ENCODE assay signal across 8 cellular contexts in genomic region chr7:105013283-105013817, GRCh38. TPM values are rescaled to one million over a fixed set of nuclear protein-coding genes. Genes with fewer than 3 reads are reported as not detected.
DNase-seq lines count a peak whose midpoint lies in the region; ATAC-seq and TF ChIP-seq lines count a peak whose summit lies in the region.

No MANE protein-coding gene starts in this region.

- peak overlapping the region; percentile 100 for H3K27ac Mint-ChIP-seq in activated T-cell treated with anti-CD3 and anti-CD28 coated beads, Interleukin-2, amount 50 U/mL, for 24 hours

- H3K79me2 ChIP-seq in OCI-LY3 (ENCODE audit: low read length), result peaks cover 52% of the 10 kb centered on the region

- H3K9me3 Mint-ChIP-seq in activated T-cell treated with anti-CD3 and anti-CD28 coated beads, Interleukin-2, amount 50 U/mL, for 24 hours, result no peaks in the 10 kb centered on the region

- H3K4me1 ChIP-seq in OCI-LY3 (ENCODE audit: low read length), result peaks cover 34% of the 10 kb centered on the region
- H3K4me1 ChIP-seq in esophagus (ENCODE audit: control insufficient read depth in 2 of 2, insufficient read depth in 2 of 2, low read length in 1 of 2), result no peaks in the 10 kb centered on the region
- peaks cover 34% of the 10 kb centered on the region for H3K4me1 ChIP-seq in muscle layer of colon (ENCODE audit: insufficient read depth, low read length)

- TF ChIP-seq CTCF in OCI-LY3 (IDR thresholded peaks at IDR 0.05; ENCODE audit: low read depth, low read length), result peak; percentile 30

- peaks cover 30% of the 10 kb centered on the region for H3K4me1 Mint-ChIP-seq in activated T-cell treated with anti-CD3 and anti-CD28 coated beads, Interleukin-2, amount 50 U/mL, for 24 hours (ENCODE audit: low read depth)

- H3K36me3 ChIP-seq in OCI-LY3 (replicated peaks; ENCODE audit: low read depth, low read length), result peaks cover 31% of the 10 kb centered on the region
- no peaks in the 10 kb centered on the region for H3K36me3 ChIP-seq in esophagus (ENCODE audit: control insufficient read depth in 2 of 2, insufficient read depth in 2 of 2, low read length in 1 of 2)
- no peaks in the 10 kb centered on the region for H3K36me3 ChIP-seq in muscle layer of colon (ENCODE audit: insufficient read depth, low read length)

- H3K4me3 Mint-ChIP-seq in activated T-cell treated with anti-CD3 and anti-CD28 coated beads, Interleukin-2, amount 50 U/mL, for 24 hours, result peak overlapping the region; percentile 100

- no peaks in the 10 kb centered on the region for H3K27me3 ChIP-seq in OCI-LY3 (ENCODE audit: low read depth, low read length)
- no peaks in the 10 kb centered on the region for H3K27me3 ChIP-seq in esophagus (ENCODE audit: control insufficient read depth in 1 of 2, insufficient read depth in 2 of 2, low read length in 2 of 2)
- H3K27me3 ChIP-seq in muscle layer of colon (ENCODE audit: control insufficient read depth in 1 of 2, insufficient read depth in 2 of 2, low read length in 2 of 2), result no peaks in the 10 kb centered on the region

- DNase-seq in DMS 273 (lab: John Stamatoyannopoulos, UW; ENCODE audit: unreplicated experiment), result peak; percentile 99
- DNase-seq in HuH-7 (ENCODE audit: low spot score), result peak; percentile 82
- DNase-seq in activated T-cell treated with anti-CD3 and anti-CD28 coated beads, Interleukin-2, amount 50 U/mL, for 24 hours, result peak; percentile 95
- peak; percentile 82 to 89 for DNase-seq in stimulated activated CD8-positive, alpha-beta memory T cell treated with anti-CD3 and anti-CD28 coated beads, Interleukin-7, amount 100 ng/mL, for 1 hour (ENCODE audit: low read depth in 2 of 2)

- peak overlapping the region; percentile 69 for H3K4me2 ChIP-seq in OCI-LY3 (ENCODE audit: low read length)

- peaks cover 53% of the 10 kb centered on the region for H4K20me1 ChIP-seq in OCI-LY3 (ENCODE audit: insufficient read depth, low read length)

- peak overlapping the region; percentile 96 for H3K27ac ChIP-seq in OCI-LY3 (ENCODE audit: low read length)
- peak overlapping the region; percentile 99 to 100 for H3K27ac ChIP-seq in esophagus (ENCODE audit: low read depth in 2 of 2, low read length in 1 of 2)
- peak overlapping the region; percentile 97 for H3K27ac ChIP-seq in muscle layer of colon (ENCODE audit: low read depth, low read length)

- peaks cover 95% of the 10 kb centered on the region for H3K36me3 Mint-ChIP-seq in activated T-cell treated with anti-CD3 and anti-CD28 coated beads, Interleukin-2, amount 50 U/mL, for 24 hours (ENCODE audit: low read depth)

- no peaks in the 10 kb centered on the region for H3K27me3 Mint-ChIP-seq in activated T-cell treated with anti-CD3 and anti-CD28 coated beads, Interleukin-2, amount 50 U/mL, for 24 hours

- H2AFZ ChIP-seq in OCI-LY3 (ENCODE audit: low read depth, low read length), result no peak overlapping the region

- peak; percentile 35 for ATAC-seq in GM21423 (IDR thresholded peaks at IDR 0.05; ENCODE audit: unreplicated experiment)

- H3K9ac ChIP-seq in OCI-LY3 (ENCODE audit: low read length), result peak overlapping the region; percentile 99
- H3K9ac ChIP-seq in muscle layer of colon (ENCODE audit: low read length), result peak overlapping the region; percentile 100

- H3K4me3 ChIP-seq in OCI-LY3 (ENCODE audit: low read length), result peak overlapping the region; percentile 95
- H3K4me3 ChIP-seq in esophagus (ENCODE audit: low read depth in 1 of 2, low read length in 2 of 2), result peak overlapping the region; percentile 96 to 98
- peak overlapping the region; percentile 88 to 92 for H3K4me3 ChIP-seq in muscle layer of colon (ENCODE audit: low read depth in 1 of 2, low read length in 2 of 2)

- 0 to 1% methylated on average over 33 to 34 of the region's 34 CpGs for WGBS in esophagus, 2 donors

- no peaks in the 10 kb centered on the region for H3K9me3 ChIP-seq in OCI-LY3 (ENCODE audit: insufficient read depth, low read length)
- no peaks in the 10 kb centered on the region for H3K9me3 ChIP-seq in esophagus (ENCODE audit: control insufficient read depth in 2 of 2, insufficient read depth in 1 of 2, low read depth in 1 of 2, low read length in 1 of 2)
- H3K9me3 ChIP-seq in muscle layer of colon (ENCODE audit: low read length), result no peaks in the 10 kb centered on the region

RNA-seq across cellular contexts. Expression of gene KMT2E, which starts 0.7 kb away (rescaled TPM):
- polyA plus RNA-seq in esophagus, result 10 to 100 TPM; 10.8 to 15.0 TPM

Comparison
In these comparisons a context has a peak if more than half of its experiments do, and no peak if none do; other contexts are left out.
1. Peak in every context shown above with its lines: DNase-seq, ATAC-seq, H3K4me3 ChIP-seq and H3K27ac ChIP-seq.